ENCODE assay signal across 14 cellular contexts in the genomic region with DNA sequence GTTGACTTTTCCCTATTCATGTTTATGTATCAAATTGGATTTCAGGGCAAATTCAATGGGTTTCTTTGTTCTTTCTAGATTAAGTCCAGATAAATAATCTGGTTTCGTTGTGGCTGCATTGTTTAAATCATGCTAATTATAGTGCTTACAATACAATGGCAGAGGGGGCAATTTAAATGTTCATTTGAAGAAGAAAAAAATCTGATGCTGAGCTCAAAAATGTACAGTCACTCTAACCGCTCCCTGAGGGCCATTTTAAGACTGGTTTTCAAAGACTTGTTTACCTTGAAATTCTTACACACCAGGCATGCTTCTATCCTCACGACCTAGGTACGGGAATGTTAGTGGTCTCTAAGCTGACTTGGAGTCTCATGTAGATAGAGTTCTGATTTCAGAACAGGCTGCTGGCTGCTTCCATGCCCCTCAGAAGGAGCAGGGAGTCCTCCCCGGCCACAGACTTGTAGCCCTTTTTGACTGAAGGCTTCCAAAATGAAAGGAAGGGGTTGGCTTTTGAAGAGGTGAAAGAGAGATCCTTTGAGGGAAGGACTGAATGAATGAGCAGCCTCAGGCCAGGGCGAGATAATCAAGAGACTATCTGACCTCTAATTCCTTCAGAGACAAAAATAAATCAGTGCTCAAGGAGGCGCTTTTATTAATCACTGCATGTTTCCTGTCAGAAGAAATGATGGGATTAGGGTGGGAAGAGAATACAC.
DNase-seq lines count a peak whose midpoint lies in the region; ATAC-seq and TF ChIP-seq lines count a peak whose summit lies in the region.
"Had no signal": no experiment of that assay in that cellular context is flagged by ENCODE, and none has a peak within 500 bp of the region (broad histone marks: within the 10 kb centered on the region; RNA-seq: fewer than 3 reads in every experiment).

No MANE protein-coding gene starts in this region.

- no peak overlapping the region for H3K4me2 ChIP-seq in mammary epithelial cell (ENCODE audit: insufficient read depth, low read depth, low read length)

- H3K4me3 Mint-ChIP-seq in Calu3 (ENCODE audit: low read depth, unreplicated experiment) (no peak overlapping the region), nephron (no peak overlapping the region)
- H3K4me3 Mint-ChIP-seq in CD8-positive, alpha-beta memory T cell: no peak overlapping the region
- H3K4me3 Mint-ChIP-seq: central memory CD8-positive, alpha-beta T cell; naive B cell had no signal

- intact Hi-C loops in Calu3 (cut with micrococcal nuclease; ENCODE audit: unreplicated experiment): loop anchor here (2.0 to 5.0 kb wide), 3 partner anchors 19 to 82 kb away; no protein-coding TSS in a partner anchor
- intact Hi-C loops in mammary epithelial cell (cut with micrococcal nuclease): no loop called here

- no peak overlapping the region for H3K9ac ChIP-seq in HUES48 (ENCODE audit: low read depth, low read length)
- H3K9ac ChIP-seq in mammary epithelial cell (ENCODE audit: insufficient read depth, low read length): no peak overlapping the region

- H3K4me3 ChIP-seq in HUES48 (ENCODE audit: low read depth, low read length) (no peak overlapping the region), mammary epithelial cell (replicated peaks in 1 of 3; ENCODE audit: insufficient read depth in 1 of 3, low read depth in 2 of 3, low read length in 3 of 3) (no peak overlapping the region)
- H3K4me3 ChIP-seq in CD8-positive, alpha-beta memory T cell (ENCODE audit: low read length): no peak overlapping the region
- H3K4me3 ChIP-seq: SJCRH30, vagina had no signal

- BruUV-seq in Calu3 (replicated peaks; lab: Mats Ljungman, UMichigan): no TSS peak
- BruUV-seq in mammary epithelial cell (replicated peaks; lab: Mats Ljungman, UMichigan): no TSS peak

- CTCF ChIA-PET in Calu3 (lab: Charles Lee): interaction anchor here (1.0 to 1.5 kb wide), 2 partner anchors 57 to 260 kb away, joined by 3 to 5 read pairs; no protein-coding TSS in a partner anchor
- CTCF ChIA-PET in mammary epithelial cell (lab: Charles Lee; ENCODE audit: low non-redundant PET): no interaction called here
- CTCF ChIA-PET in CD8-positive, alpha-beta memory T cell (lab: Charles Lee): interaction anchor here (0.6 to 1.3 kb wide), 3 partner anchors 10 to 223 kb away, joined by 3 read pairs; no protein-coding TSS in a partner anchor

- H3K4me1 Mint-ChIP-seq in Calu3 (ENCODE audit: low read depth, unreplicated experiment) (peaks cover 41% of the 10 kb centered on the region), nephron (peaks cover 35% of the 10 kb centered on the region)
- peaks cover 6 to 12% (median 11%) of the 10 kb centered on the region in 3 donors for H3K4me1 Mint-ChIP-seq in CD8-positive, alpha-beta memory T cell
- H3K4me1 Mint-ChIP-seq: central memory CD8-positive, alpha-beta T cell had no signal

- POLR2A ChIA-PET in CD8-positive, alpha-beta memory T cell (lab: Charles Lee): interaction anchor here (0.6 kb wide), 1 partner anchor 85 kb away, joined by 8 read pairs; no protein-coding TSS in a partner anchor

- H3K27me3 ChIP-seq in HUES48 (ENCODE audit: control insufficient read depth, insufficient read depth, low read length) (no peaks in the 10 kb centered on the region), mammary epithelial cell (ENCODE audit: insufficient read depth, low read length) (no peaks in the 10 kb centered on the region)
- H3K27me3 ChIP-seq in CD8-positive, alpha-beta memory T cell (ENCODE audit: insufficient read depth, low read length, poor library complexity, severe bottlenecking): no peaks in the 10 kb centered on the region
- H3K27me3 ChIP-seq: SJCRH30, vagina had no signal

- dilution Hi-C loops in mammary epithelial cell (cut with HindIII; ENCODE audit: low sequenced_read_pairs): no loop called here

- ATAC-seq in GM21381 (IDR thresholded peaks at IDR 0.05; ENCODE audit: unreplicated experiment): no peak
- ATAC-seq in GM19351 (IDR thresholded peaks at IDR 0.05; ENCODE audit: unreplicated experiment): no peak

- WGBS in mammary epithelial cell (ENCODE audit: low coverage, missing lambda C conversion rate): 80% methylated on average over 7 of the region's 7 CpGs

- H3K27ac Mint-ChIP-seq in Calu3 (ENCODE audit: unreplicated experiment): peak overlapping the region; percentile 70
- peak overlapping the region; percentile 61 to 86 (median 69) for H3K27ac Mint-ChIP-seq in nephron
- no peak overlapping the region for H3K27ac Mint-ChIP-seq in CD8-positive, alpha-beta memory T cell

- TF ChIP-seq CTCF in Calu3 (IDR thresholded peaks at IDR 0.05; ENCODE audit: unreplicated experiment) (no peak), mammary epithelial cell (conservative IDR thresholded peaks at IDR 0.05 in 1 of 2, IDR thresholded peaks at IDR 0.05 in 1 of 2; ENCODE audit: extremely low read depth in 1 of 2, insufficient read depth in 1 of 2, low read depth in 1 of 2, low read length in 2 of 2) (no peak), nephron (IDR thresholded peaks at IDR 0.05; ENCODE audit: unreplicated experiment in 3 of 3) (no peak)

- no peak for DNase-seq in Calu3
- no peak for DNase-seq in mammary epithelial cell
- DNase-seq in CD8-positive, alpha-beta memory T cell: no peak
- no peak for DNase-seq in SK-N-DZ (ENCODE audit: low spot score)
- DNase-seq: naive B cell; NCI-H187 treated with DMSO at 0.1 percent for 48 hours; stimulated activated CD4-positive, alpha-beta T cell treated with anti-CD3 and anti-CD28 coated beads, Interleukin-2, amount 100 ng/mL, for 48 hours had no signal

- H4K20me1 ChIP-seq in mammary epithelial cell (ENCODE audit: insufficient read depth, low read length): no peaks in the 10 kb centered on the region

- H2AFZ ChIP-seq in mammary epithelial cell (ENCODE audit: low read depth, low read length): peak overlapping the region; percentile 58

- H3K4me1 ChIP-seq in HUES48 (ENCODE audit: control insufficient read depth, insufficient read depth, low read length) (peaks cover 27% of the 10 kb centered on the region), mammary epithelial cell (ENCODE audit: insufficient read depth, low read length) (no peaks in the 10 kb centered on the region)
- H3K4me1 ChIP-seq in CD8-positive, alpha-beta memory T cell (ENCODE audit: insufficient read depth, low read length): peaks cover 26% of the 10 kb centered on the region
- H3K4me1 ChIP-seq: vagina had no signal

- H3K27me3 Mint-ChIP-seq in Calu3 (ENCODE audit: unreplicated experiment): no peaks in the 10 kb centered on the region
- H3K27me3 Mint-ChIP-seq in nephron (ENCODE audit: low read depth): peaks cover 3% of the 10 kb centered on the region
- peaks cover 0 to 3% of the 10 kb centered on the region in 2 donors for H3K27me3 Mint-ChIP-seq in CD8-positive, alpha-beta memory T cell
- H3K27me3 Mint-ChIP-seq: central memory CD8-positive, alpha-beta T cell; naive B cell had no signal

- H3K27ac ChIP-seq in HUES48 (ENCODE audit: low read depth, low read length): peak overlapping the region; percentile 73
- no peak overlapping the region for H3K27ac ChIP-seq in mammary epithelial cell (ENCODE audit: insufficient read depth, low read depth, low read length)
- H3K27ac ChIP-seq in CD8-positive, alpha-beta memory T cell (ENCODE audit: low read depth, low read length): no peak overlapping the region
- H3K27ac ChIP-seq: SJCRH30, vagina had no signal

- in situ Hi-C loops in mammary epithelial cell (cut with MboI; ENCODE audit: low sequenced_read_pairs in 2 of 2): no loop called here

- H3K36me3 Mint-ChIP-seq in Calu3 (ENCODE audit: insufficient read depth, unreplicated experiment): peaks cover 4% of the 10 kb centered on the region
- no peaks in the 10 kb centered on the region for H3K36me3 Mint-ChIP-seq in nephron (ENCODE audit: low read depth)
- H3K36me3 Mint-ChIP-seq in CD8-positive, alpha-beta memory T cell: no peaks in the 10 kb centered on the region
- H3K36me3 Mint-ChIP-seq: naive B cell had no signal

- H3K36me3 ChIP-seq in HUES48 (ENCODE audit: control insufficient read depth, insufficient read depth, low read length) (no peaks in the 10 kb centered on the region), mammary epithelial cell (ENCODE audit: insufficient read depth, low read length) (no peaks in the 10 kb centered on the region)
- no peaks in the 10 kb centered on the region for H3K36me3 ChIP-seq in CD8-positive, alpha-beta memory T cell (ENCODE audit: insufficient read depth, low read length)
- H3K36me3 ChIP-seq: SJCRH30, vagina had no signal

- H3K9me3 Mint-ChIP-seq in Calu3 (ENCODE audit: low read depth, unreplicated experiment): no peaks in the 10 kb centered on the region
- H3K9me3 Mint-ChIP-seq in nephron: no peaks in the 10 kb centered on the region
- H3K9me3 Mint-ChIP-seq in CD8-positive, alpha-beta memory T cell: no peaks in the 10 kb centered on the region
- H3K9me3 Mint-ChIP-seq: central memory CD8-positive, alpha-beta T cell; naive B cell had no signal

- no peaks in the 10 kb centered on the region for H3K79me2 ChIP-seq in mammary epithelial cell (ENCODE audit: insufficient read depth, low read length)

- H3K9me3 ChIP-seq in HUES48 (ENCODE audit: control insufficient read depth, insufficient read depth, low read length): no peaks in the 10 kb centered on the region
- no peaks in the 10 kb centered on the region for H3K9me3 ChIP-seq in mammary epithelial cell (replicated peaks; ENCODE audit: insufficient read depth, low read length)
- no peaks in the 10 kb centered on the region for H3K9me3 ChIP-seq in CD8-positive, alpha-beta memory T cell (ENCODE audit: low read length)
- H3K9me3 ChIP-seq: vagina had no signal

Comparison
In these comparisons a context has a peak if more than half of its experiments do, and no peak if none do; other contexts are left out.
1. H3K27ac Mint-ChIP-seq: peak in Calu3 (single experiment) and nephron (3 of 3); none in CD8-positive, alpha-beta memory T cell (0 of 8).